In genomic region chr17:47928415-47928814, GRCh38 we compare ENCODE assay signal across 22 cellular contexts. TPM values are rescaled to one million over a fixed set of nuclear protein-coding genes. Genes with fewer than 3 reads are reported as not detected.
"Had no signal": no experiment of that assay in that cellular context is flagged by ENCODE, and none has a peak within 500 bp of the region (broad histone marks: within the 10 kb centered on the region; RNA-seq: fewer than 3 reads in every experiment).

No MANE protein-coding gene starts in this region.

- ATAC-seq: body of pancreas, right lobe of liver, T-cell had no signal

- H3K4me2 ChIP-seq: SK-N-SH, smooth muscle cell had no signal

- H3K9me3 Mint-ChIP-seq: activated B cell treated with CpG ODN at 0.5 μM for 24 hours; activated CD4-positive, alpha-beta T cell treated with anti-CD3 and anti-CD28 coated beads, Interleukin-2, amount 10 ng/mL, durations not matched to agents 7 days and 5 days; immature natural killer cell; nephron; stimulated activated naive CD8-positive, alpha-beta T cell treated with anti-CD3 and anti-CD28 coated beads, Interleukin-15, Interleukin-2, amounts not matched to agents 100 ng/mL and 50 ng/mL, for 24 hours; T-cell had no signal

- H3K27ac Mint-ChIP-seq: activated B cell treated with CpG ODN at 0.5 μM for 24 hours; activated naive CD8-positive, alpha-beta T cell; immature natural killer cell; nephron; stimulated activated naive CD8-positive, alpha-beta T cell treated with anti-CD3 and anti-CD28 coated beads, Interleukin-15, Interleukin-2, amounts not matched to agents 100 ng/mL and 50 ng/mL, for 24 hours had no signal

- H3K9me2 ChIP-seq: SK-N-SH had no signal

- H3K27me3 ChIP-seq: body of pancreas, esophagus squamous epithelium, right lobe of liver, upper lobe of left lung had no signal

- H3K4me1 ChIP-seq: body of pancreas, esophagus squamous epithelium, upper lobe of left lung had no signal

- H3K9me3 ChIP-seq: body of pancreas, esophagus squamous epithelium, prostate gland, right lobe of liver, SK-N-SH, upper lobe of left lung had no signal

- H3K27ac ChIP-seq: body of pancreas, coronary artery, esophagus squamous epithelium, right lobe of liver, upper lobe of left lung had no signal

- H3K27me3 Mint-ChIP-seq: activated B cell treated with CpG ODN at 0.5 μM for 24 hours; activated CD4-positive, alpha-beta T cell treated with anti-CD3 and anti-CD28 coated beads, Interleukin-2, amount 10 ng/mL, durations not matched to agents 7 days and 5 days; activated naive CD8-positive, alpha-beta T cell; stimulated activated naive CD8-positive, alpha-beta T cell treated with anti-CD3 and anti-CD28 coated beads, Interleukin-15, Interleukin-2, amounts not matched to agents 100 ng/mL and 50 ng/mL, for 24 hours; T-cell had no signal

- H3K4me3 ChIP-seq: body of pancreas, coronary artery, esophagus squamous epithelium, prostate gland, right lobe of liver, smooth muscle cell, upper lobe of left lung had no signal

- H3K4me1 Mint-ChIP-seq: activated B cell treated with CpG ODN at 0.5 μM for 24 hours, immature natural killer cell, nephron, T-cell had no signal

- DNase-seq: activated B cell treated with CpG ODN at 0.5 μM for 24 hours; activated CD4-positive, alpha-beta T cell treated with anti-CD3 and anti-CD28 coated beads, Interleukin-2, amount 10 ng/mL, durations not matched to agents 7 days and 5 days; activated effector memory CD4-positive, alpha-beta T cell treated with anti-CD3 and anti-CD28 coated beads, Interleukin-2, amount 50 U/mL, for 16 hours; amniotic stem cell; body of pancreas; central memory CD4-positive, alpha-beta T cell; effector CD4-positive, alpha-beta T cell; esophagus squamous epithelium; immature natural killer cell; SK-N-SH; T-cell had no signal

- H3K4me3 Mint-ChIP-seq: activated B cell treated with CpG ODN at 0.5 μM for 24 hours; activated CD4-positive, alpha-beta T cell treated with anti-CD3 and anti-CD28 coated beads, Interleukin-2, amount 10 ng/mL, durations not matched to agents 7 days and 5 days; activated naive CD8-positive, alpha-beta T cell; immature natural killer cell; nephron; stimulated activated naive CD8-positive, alpha-beta T cell treated with anti-CD3 and anti-CD28 coated beads, Interleukin-15, Interleukin-2, amounts not matched to agents 100 ng/mL and 50 ng/mL, for 24 hours; T-cell had no signal

RNA-seq across cellular contexts. Expression of gene PRR15L, which starts 29.3 kb away (rescaled TPM):
- total RNA-seq: activated B cell treated with CpG ODN at 0.5 μM for 24 hours; activated CD4-positive, alpha-beta T cell treated with anti-CD3 and anti-CD28 coated beads, Interleukin-2, amount 10 ng/mL, durations not matched to agents 7 days and 5 days; fibroblast of villous mesenchyme; osteoblast; smooth muscle cell; temporal lobe had no signal
